ENCODE assay signal across 34 cellular contexts in the genomic region with DNA sequence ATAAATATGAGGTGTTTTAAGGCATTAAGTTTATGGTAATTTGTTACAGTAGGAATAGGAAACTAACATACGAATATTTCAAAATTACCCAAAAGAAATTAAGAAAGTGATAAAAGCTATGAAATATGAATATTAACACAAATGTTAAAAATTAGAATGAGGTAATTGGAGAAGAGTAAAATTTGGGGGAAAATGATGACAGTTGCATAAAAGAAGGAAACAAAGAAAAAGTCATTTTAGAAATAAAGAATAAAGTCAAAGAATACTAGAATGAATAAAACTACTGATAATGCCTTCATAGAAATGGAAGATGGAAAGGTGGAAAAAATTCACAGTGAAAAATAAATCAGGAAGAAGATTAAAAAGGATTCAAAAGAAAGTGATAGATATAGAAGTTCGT.
"Had no signal": no experiment of that assay in that cellular context is flagged by ENCODE, and none has a peak within 500 bp of the region (broad histone marks: within the 10 kb centered on the region; RNA-seq: fewer than 3 reads in every experiment).

No MANE protein-coding gene starts in this region.

- DNase-seq: activated B cell treated with CpG ODN at 0.5 μM for 24 hours; activated CD4-positive, alpha-beta memory T cell treated with anti-CD3 and anti-CD28 coated beads for 36 hours; activated CD4-positive, alpha-beta T cell treated with anti-CD3 and anti-CD28 coated beads for 4 hours; activated CD4-positive, alpha-beta T cell treated with anti-CD3 and anti-CD28 coated beads, Interleukin-2, amount 10 ng/mL, durations not matched to agents 24 days and 14 days; activated CD4-positive, alpha-beta T cell treated with anti-CD3 and anti-CD28 coated beads, Interleukin-2, amount 50 U/mL, for 1 hour; activated CD4-positive, alpha-beta T cell treated with anti-CD3 and anti-CD28 coated beads, Interleukin-2, amount 50 U/mL, for 4 hours; activated CD4-positive, CD25-positive, alpha-beta regulatory T cell treated with anti-CD3 and anti-CD28 coated beads, Interleukin-2, amount 50 U/mL, for 72 hours; activated CD8-positive, alpha-beta memory T cell treated with anti-CD3 and anti-CD28 coated beads, Interleukin-2, amount 50 U/mL, for 4 hours; activated CD8-positive, alpha-beta T cell treated with anti-CD3 and anti-CD28 coated beads for 36 hours; activated effector memory CD4-positive, alpha-beta T cell treated with anti-CD3 and anti-CD28 coated beads, Interleukin-2, amount 50 U/mL, for 16 hours; activated gamma-delta T cell treated with Interleukin-2 at 50 U/mL for 16 hours; activated naive CD4-positive, alpha-beta T cell; activated naive CD4-positive, alpha-beta T cell treated with anti-CD3 and anti-CD28 coated beads for 36 hours; activated naive CD4-positive, alpha-beta T cell treated with anti-CD3 and anti-CD28 coated beads, Interleukin-2, amount 50 U/mL, for 16 hours; activated naive CD8-positive, alpha-beta T cell treated with anti-CD3 and anti-CD28 coated beads for 36 hours; activated T-cell treated with anti-CD3 and anti-CD28 coated beads for 4 hours; activated T-cell treated with anti-CD3 and anti-CD28 coated beads, Interleukin-2, amount 50 U/mL, for 1 hour; activated T-cell treated with anti-CD3 and anti-CD28 coated beads, Interleukin-2, amount 50 U/mL, for 4 hours; activated T-cell treated with anti-CD3 and anti-CD28 coated beads, Interleukin-2, amount 50 U/mL, for 72 hours; adrenal gland; amniotic stem cell; aorta; body of pancreas; brain microvascular endothelial cell; central memory CD4-positive, alpha-beta T cell; T-helper 1 cell; T-helper 2 cell; T-helper 9 cell had no signal

- ATAC-seq: activated CD8-positive, alpha-beta T cell treated with anti-CD3 and anti-CD28 coated beads for 36 hours; activated naive CD4-positive, alpha-beta T cell treated with anti-CD3 and anti-CD28 coated beads, Interleukin-2, amount 50 U/mL, for 72 hours; activated T-cell treated with anti-CD3 and anti-CD28 coated beads, Interleukin-2, amount 50 U/mL, for 4 hours; activated T-cell treated with anti-CD3 and anti-CD28 coated beads, Interleukin-2, amount 50 U/mL, for 72 hours; activated T-helper 17 cell treated with anti-CD3 and anti-CD28 coated beads, Interleukin-2, amount 50 U/mL, for 72 hours; body of pancreas had no signal

- H3K4me1 ChIP-seq: adrenal gland, body of pancreas, breast epithelium had no signal

- H3K9me3 ChIP-seq: adrenal gland, body of pancreas, breast epithelium had no signal

- H3K36me3 ChIP-seq: adrenal gland, brain microvascular endothelial cell had no signal

- FAIRE-seq: astrocyte, TTC549 had no signal

- H3K27me3 ChIP-seq: adrenal gland, body of pancreas, brain microvascular endothelial cell, breast epithelium had no signal

- H3K27ac ChIP-seq: adrenal gland, body of pancreas, brain microvascular endothelial cell, breast epithelium, VCaP had no signal

- H3K4me3 ChIP-seq: adrenal gland, body of pancreas, breast epithelium had no signal
